ENCODE assay signal across 1 cellular context in the genomic region with DNA sequence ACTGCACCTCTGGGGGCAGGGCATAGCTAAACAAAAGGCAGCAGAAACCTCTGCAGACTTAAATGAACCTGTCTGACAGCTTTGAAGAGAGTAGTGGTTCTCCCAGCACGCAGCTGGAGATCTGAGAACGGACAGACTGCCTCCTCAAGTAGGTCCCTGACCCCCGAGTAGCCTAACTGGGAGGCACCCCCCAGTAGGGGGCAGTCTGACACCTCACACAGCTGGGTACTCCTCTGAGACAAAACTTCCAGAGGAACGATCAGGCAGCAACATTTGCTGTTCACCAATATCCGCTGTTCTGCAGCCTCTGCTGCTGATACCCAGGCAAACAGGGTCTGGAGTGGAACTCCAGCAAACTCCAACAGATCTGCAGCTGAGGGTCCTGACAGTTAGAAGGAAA. TPM values are rescaled to one million over a fixed set of nuclear protein-coding genes. Genes with fewer than 3 reads are reported as not detected.
"Had no signal": no experiment of that assay in that cellular context is flagged by ENCODE, and none has a peak within 500 bp of the region (broad histone marks: within the 10 kb centered on the region; RNA-seq: fewer than 3 reads in every experiment).

No MANE protein-coding gene starts in this region.

RNA-seq across cellular contexts. Expression of a gene that starts 13.5 kb away (rescaled TPM):
- total RNA-seq: activated naive CD8-positive, alpha-beta T cell treated with anti-CD3 and anti-CD28 coated beads, Interleukin-2, amount 10 ng/mL, durations not matched to agents 7 days and 5 days had no signal
